ENCODE assay signal across 19 cellular contexts in the genomic region with DNA sequence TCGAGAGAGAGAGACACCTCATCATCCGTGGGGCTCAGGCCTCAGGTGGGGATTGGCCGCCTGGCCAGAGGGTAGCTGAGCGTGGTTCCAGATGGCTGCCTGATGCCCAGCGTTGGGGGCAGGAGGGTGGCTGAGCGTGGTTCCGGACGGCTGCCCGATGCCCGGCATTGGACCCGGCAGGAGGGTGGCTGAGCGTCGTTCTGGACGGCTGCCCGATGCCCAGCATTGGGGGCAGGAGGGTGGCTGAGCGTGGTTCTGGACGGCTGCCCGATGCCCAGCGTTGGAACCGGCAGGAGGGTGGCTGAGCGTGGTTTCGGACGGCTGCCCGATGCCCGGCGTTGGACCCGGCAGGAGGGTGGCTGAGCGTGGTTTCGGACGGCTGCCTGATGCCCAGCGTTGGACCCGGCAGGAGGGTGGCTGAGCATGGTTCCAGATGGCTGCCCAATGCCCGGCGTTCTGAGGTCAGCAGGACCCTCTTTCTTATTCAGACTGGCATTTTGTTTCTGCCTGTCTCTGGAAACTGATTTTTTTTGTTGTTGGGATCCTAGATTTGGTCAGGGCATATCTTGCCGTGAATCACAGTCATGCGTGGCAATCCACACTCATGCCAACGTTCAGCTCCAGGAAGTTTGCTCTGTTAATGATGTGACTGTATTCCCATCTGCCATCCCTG. TPM values are rescaled to one million over a fixed set of nuclear protein-coding genes. Genes with fewer than 3 reads are reported as not detected.
"Had no signal": no experiment of that assay in that cellular context is flagged by ENCODE, and none has a peak within 500 bp of the region (broad histone marks: within the 10 kb centered on the region; RNA-seq: fewer than 3 reads in every experiment).

No MANE protein-coding gene starts in this region.

- H3K9me3 Mint-ChIP-seq: central memory CD8-positive, alpha-beta T cell; effector memory CD8-positive, alpha-beta T cell; nephron progenitor cell had no signal

- H3K4me1 ChIP-seq: foreskin keratinocyte had no signal

- H3K36me3 ChIP-seq: upper lobe of right lung had no signal

- ATAC-seq: activated T-cell treated with anti-CD3 and anti-CD28 coated beads, Interleukin-2, amount 50 U/mL, for 72 hours; body of pancreas; effector memory CD8-positive, alpha-beta T cell; foreskin keratinocyte; SK-N-SH treated with all-trans-retinoic acid at 6 μM for 48 hours; stimulated activated naive CD8-positive, alpha-beta T cell treated with anti-CD3 and anti-CD28 coated beads, Interleukin-15, amount 100 ng/mL, for 72 hours; upper lobe of right lung had no signal

- H3K4me3 ChIP-seq: body of pancreas, upper lobe of right lung had no signal

- H3K9me3 ChIP-seq: body of pancreas, upper lobe of right lung had no signal

- H3K36me3 Mint-ChIP-seq: activated naive CD8-positive, alpha-beta T cell; immature natural killer cell had no signal

- H3K27ac ChIP-seq: body of pancreas, foreskin keratinocyte, upper lobe of right lung had no signal

- DNase-seq: activated CD4-positive, alpha-beta memory T cell treated with anti-CD3 and anti-CD28 coated beads, Interleukin-2, amount 10 ng/mL, durations not matched to agents 7 days and 5 days; activated CD4-positive, alpha-beta T cell treated with anti-CD3 and anti-CD28 coated beads for 4 hours; activated gamma-delta T cell treated with Interleukin-2 at 50 U/mL for 16 hours; activated T-cell treated with anti-CD3 and anti-CD28 coated beads, Interleukin-2, amount 50 U/mL, for 72 hours; amniotic stem cell; body of pancreas; dermis blood vessel endothelial cell; effector memory CD8-positive, alpha-beta T cell; foreskin keratinocyte; immature natural killer cell; mesenchymal stem cell; stimulated activated naive CD8-positive, alpha-beta T cell treated with anti-CD3 and anti-CD28 coated beads, Interleukin-15, amount 100 ng/mL, for 72 hours; upper lobe of right lung had no signal

- H3K4me3 Mint-ChIP-seq: activated CD4-positive, alpha-beta memory T cell treated with anti-CD3 and anti-CD28 coated beads, Interleukin-2, amount 10 ng/mL, durations not matched to agents 7 days and 5 days; activated naive CD8-positive, alpha-beta T cell; activated T-cell treated with anti-CD3 and anti-CD28 coated beads, Interleukin-2, amount 50 U/mL, for 72 hours; central memory CD8-positive, alpha-beta T cell; effector memory CD8-positive, alpha-beta T cell; nephron progenitor cell; stimulated activated naive CD8-positive, alpha-beta T cell treated with anti-CD3 and anti-CD28 coated beads, Interleukin-15, amount 100 ng/mL, for 72 hours; T-helper 1 cell treated with Interleukin-12 subunit alpha and Interleukin-12 subunit beta and Interleukin-4 antibody, amounts not matched to agents 30 μg/mL and 1 μg/mL, for 36 hours had no signal

- H3K27ac Mint-ChIP-seq: activated CD4-positive, alpha-beta memory T cell treated with anti-CD3 and anti-CD28 coated beads, Interleukin-2, amount 10 ng/mL, durations not matched to agents 7 days and 5 days; activated naive CD8-positive, alpha-beta T cell; activated T-cell treated with anti-CD3 and anti-CD28 coated beads, Interleukin-2, amount 50 U/mL, for 72 hours; effector memory CD8-positive, alpha-beta T cell; immature natural killer cell; nephron progenitor cell; progenitor cell of endocrine pancreas; stimulated activated naive CD8-positive, alpha-beta T cell treated with anti-CD3 and anti-CD28 coated beads, Interleukin-15, amount 100 ng/mL, for 72 hours; T-helper 1 cell treated with Interleukin-12 subunit alpha and Interleukin-12 subunit beta and Interleukin-4 antibody, amounts not matched to agents 30 μg/mL and 1 μg/mL, for 36 hours had no signal

RNA-seq across cellular contexts. Expression of a gene that starts 40.7 kb away (rescaled TPM):
- total RNA-seq: activated CD4-positive, alpha-beta memory T cell treated with anti-CD3 and anti-CD28 coated beads, Interleukin-2, amount 10 ng/mL, durations not matched to agents 7 days and 5 days; body of pancreas; foreskin keratinocyte had no signal
- polyA plus RNA-seq: foreskin keratinocyte, immature natural killer cell had no signal
